Comparison of ENCODE assay signal across 31 cellular contexts in genomic region chr3:31185004-31185357, GRCh38.
DNase-seq lines count a peak whose midpoint lies in the region; ATAC-seq, FAIRE-seq and TF ChIP-seq lines count a peak whose summit lies in the region.
"Had no signal": no experiment of that assay in that cellular context is flagged by ENCODE, and none has a peak within 500 bp of the region (broad histone marks: within the 10 kb centered on the region; RNA-seq: fewer than 3 reads in every experiment).

No MANE protein-coding gene starts in this region.

- intact Hi-C loops in psoas muscle (cut with DNase I), result no loop called here

- peaks cover 13% of the 10 kb centered on the region for H3K4me1 Mint-ChIP-seq in astrocyte (ENCODE audit: low read depth, unreplicated experiment)
- H3K4me1 Mint-ChIP-seq: activated B cell treated with CpG ODN at 0.5 μM for 24 hours; activated naive CD8-positive, alpha-beta T cell treated with anti-CD3 and anti-CD28 coated beads for 36 hours; IgD-negative memory B cell had no signal

- no peak for FAIRE-seq in astrocyte (lab: Jason Lieb, UNC)
- FAIRE-seq: GM12878, pancreas had no signal

- H3K9me3 ChIP-seq in astrocyte (ENCODE audit: insufficient read depth, low read depth, low read length) (no peaks in the 10 kb centered on the region), psoas muscle (no peaks in the 10 kb centered on the region)
- H3K9me3 ChIP-seq: ascending aorta, gastroesophageal sphincter, pancreas, Peyer's patch, sigmoid colon, upper lobe of left lung had no signal

- no peaks in the 10 kb centered on the region for H3K27me3 Mint-ChIP-seq in astrocyte (ENCODE audit: low read depth, unreplicated experiment)
- H3K27me3 Mint-ChIP-seq: activated naive CD8-positive, alpha-beta T cell treated with anti-CD3 and anti-CD28 coated beads for 36 hours; activated T-helper 17 cell treated with anti-CD3 and anti-CD28 coated beads, Interleukin-2, amount 50 U/mL, for 72 hours had no signal

- no peak overlapping the region for H3K9ac ChIP-seq in astrocyte (ENCODE audit: low read length)

- TF ChIP-seq CTCF in astrocyte (IDR thresholded peaks at IDR 0.05; ENCODE audit: insufficient read depth, low read depth, low read length) (no peak), psoas muscle (IDR thresholded peaks at IDR 0.05) (no peak)

- H3K79me2 ChIP-seq in astrocyte (ENCODE audit: insufficient read depth, low read length), result no peaks in the 10 kb centered on the region

- DNase-seq in NCI-H82 (lab: John Stamatoyannopoulos, UW) (peak; percentile 25), NCI-H82 treated with DMSO at 0.1 percent for 48 hours (lab: John Stamatoyannopoulos, UW; ENCODE audit: unreplicated experiment) (no peak), astrocyte (ENCODE audit: low read depth) (peak; percentile 56), iris pigment epithelial cell (ENCODE audit: low read depth) (peak; percentile 62), stromal cell of bone marrow (ENCODE audit: low read depth) (peak; percentile 69), NCI-H1436 treated with DMSO at 0.1 percent for 48 hours (lab: John Stamatoyannopoulos, UW) (no peak), psoas muscle (no peak), HT-29 (ENCODE audit: low spot score) (no peak)
- DNase-seq: 8988T; activated B cell treated with CpG ODN at 0.5 μM for 24 hours; activated CD4-positive, alpha-beta T cell treated with anti-CD3 and anti-CD28 coated beads, Interleukin-2, amount 50 U/mL, for 4 hours; activated naive CD8-positive, alpha-beta T cell treated with anti-CD3 and anti-CD28 coated beads for 36 hours; CD8-positive, alpha-beta T cell; DMS79 treated with DMSO at 0.1 percent for 48 hours; effector memory CD4-positive, alpha-beta T cell; erythroblast; H7; hypothalamus; NCI-H1436; NCI-H2107; NCI-H510A treated with DMSO at 0.1 percent for 48 hours; nephron progenitor cell; pancreas; Peyer's patch; sigmoid colon; upper lobe of left lung had no signal

- H3K27ac Mint-ChIP-seq in astrocyte (ENCODE audit: unreplicated experiment), result peak overlapping the region; percentile 66
- H3K27ac Mint-ChIP-seq: activated B cell treated with CpG ODN at 0.5 μM for 24 hours; activated naive CD8-positive, alpha-beta T cell treated with anti-CD3 and anti-CD28 coated beads for 36 hours; activated T-helper 17 cell treated with anti-CD3 and anti-CD28 coated beads, Interleukin-2, amount 50 U/mL, for 72 hours; CD8-positive, alpha-beta T cell; IgD-negative memory B cell; nephron progenitor cell had no signal

- no peaks in the 10 kb centered on the region for H3K36me3 Mint-ChIP-seq in astrocyte (ENCODE audit: low read depth, unreplicated experiment)
- H3K36me3 Mint-ChIP-seq: activated naive CD8-positive, alpha-beta T cell treated with anti-CD3 and anti-CD28 coated beads for 36 hours; CD8-positive, alpha-beta T cell; IgD-negative memory B cell had no signal

- H3K27me3 ChIP-seq in astrocyte (ENCODE audit: insufficient read depth, low read length), result no peaks in the 10 kb centered on the region
- no peaks in the 10 kb centered on the region for H3K27me3 ChIP-seq in psoas muscle (ENCODE audit: insufficient read depth in 3 of 3, low read length in 2 of 3)
- H3K27me3 ChIP-seq: ascending aorta, gastroesophageal sphincter, pancreas, Peyer's patch, sigmoid colon, upper lobe of left lung had no signal

- H3K4me3 Mint-ChIP-seq in astrocyte (ENCODE audit: unreplicated experiment), result no peak overlapping the region
- H3K4me3 Mint-ChIP-seq: activated B cell treated with CpG ODN at 0.5 μM for 24 hours; activated naive CD8-positive, alpha-beta T cell treated with anti-CD3 and anti-CD28 coated beads for 36 hours; activated T-helper 17 cell treated with anti-CD3 and anti-CD28 coated beads, Interleukin-2, amount 50 U/mL, for 72 hours; CD8-positive, alpha-beta T cell; nephron progenitor cell had no signal

- H2AFZ ChIP-seq in astrocyte (ENCODE audit: low read depth, low read length), result no peak overlapping the region

- H3K4me3 ChIP-seq in astrocyte (ENCODE audit: insufficient read depth, low read depth, low read length) (no peak overlapping the region), psoas muscle (no peak overlapping the region)
- H3K4me3 ChIP-seq: ascending aorta, gastroesophageal sphincter, GM12878, pancreas, Peyer's patch, sigmoid colon, upper lobe of left lung had no signal

- 40 to 55% (median 50%) methylated on average over 2 of the region's 2 CpGs for WGBS in psoas muscle, 3 donors

- H3K9me3 Mint-ChIP-seq in astrocyte (ENCODE audit: unreplicated experiment), result no peaks in the 10 kb centered on the region
- H3K9me3 Mint-ChIP-seq: activated B cell treated with CpG ODN at 0.5 μM for 24 hours; activated naive CD8-positive, alpha-beta T cell treated with anti-CD3 and anti-CD28 coated beads for 36 hours; activated T-helper 17 cell treated with anti-CD3 and anti-CD28 coated beads, Interleukin-2, amount 50 U/mL, for 72 hours; CD8-positive, alpha-beta T cell had no signal

- H3K27ac ChIP-seq in astrocyte (ENCODE audit: low read depth, low read length) (no peak overlapping the region), psoas muscle (no peak overlapping the region)
- H3K27ac ChIP-seq: gastroesophageal sphincter, pancreas, Peyer's patch, sigmoid colon, upper lobe of left lung had no signal

- H3K36me3 ChIP-seq in astrocyte (ENCODE audit: insufficient read depth, low read length) (no peaks in the 10 kb centered on the region), psoas muscle (ENCODE audit: insufficient read depth in 1 of 2, low read depth in 1 of 2) (no peaks in the 10 kb centered on the region)
- H3K36me3 ChIP-seq: ascending aorta, gastroesophageal sphincter, pancreas, Peyer's patch, sigmoid colon, upper lobe of left lung had no signal

- H3K4me1 ChIP-seq in astrocyte (ENCODE audit: insufficient read depth, low read length) (no peaks in the 10 kb centered on the region), psoas muscle (no peaks in the 10 kb centered on the region)
- H3K4me1 ChIP-seq: gastroesophageal sphincter, pancreas, sigmoid colon, upper lobe of left lung had no signal

- no peaks in the 10 kb centered on the region for H4K20me1 ChIP-seq in astrocyte (ENCODE audit: insufficient read depth, low read length)

- ATAC-seq in psoas muscle, result no peak
- ATAC-seq: activated T-helper 17 cell treated with anti-CD3 and anti-CD28 coated beads, Interleukin-2, amount 50 U/mL, for 72 hours; CD8-positive, alpha-beta T cell; gastroesophageal sphincter; GM12878; pancreas had no signal

- H3K4me2 ChIP-seq in astrocyte (ENCODE audit: low read length), result no peak overlapping the region

Comparison
In these comparisons a context has a peak if more than half of its experiments do, and no peak if none do; other contexts are left out.
1. DNase-seq: peak in NCI-H82 (single experiment), astrocyte (single experiment), iris pigment epithelial cell (single experiment) and stromal cell of bone marrow (single experiment); none in NCI-H82 treated with DMSO at 0.1 percent for 48 hours (single experiment), NCI-H1436 treated with DMSO at 0.1 percent for 48 hours (single experiment), psoas muscle (0 of 2) and HT-29 (single experiment).